Comparison of ENCODE assay signal across 26 cellular contexts in the genomic region with DNA sequence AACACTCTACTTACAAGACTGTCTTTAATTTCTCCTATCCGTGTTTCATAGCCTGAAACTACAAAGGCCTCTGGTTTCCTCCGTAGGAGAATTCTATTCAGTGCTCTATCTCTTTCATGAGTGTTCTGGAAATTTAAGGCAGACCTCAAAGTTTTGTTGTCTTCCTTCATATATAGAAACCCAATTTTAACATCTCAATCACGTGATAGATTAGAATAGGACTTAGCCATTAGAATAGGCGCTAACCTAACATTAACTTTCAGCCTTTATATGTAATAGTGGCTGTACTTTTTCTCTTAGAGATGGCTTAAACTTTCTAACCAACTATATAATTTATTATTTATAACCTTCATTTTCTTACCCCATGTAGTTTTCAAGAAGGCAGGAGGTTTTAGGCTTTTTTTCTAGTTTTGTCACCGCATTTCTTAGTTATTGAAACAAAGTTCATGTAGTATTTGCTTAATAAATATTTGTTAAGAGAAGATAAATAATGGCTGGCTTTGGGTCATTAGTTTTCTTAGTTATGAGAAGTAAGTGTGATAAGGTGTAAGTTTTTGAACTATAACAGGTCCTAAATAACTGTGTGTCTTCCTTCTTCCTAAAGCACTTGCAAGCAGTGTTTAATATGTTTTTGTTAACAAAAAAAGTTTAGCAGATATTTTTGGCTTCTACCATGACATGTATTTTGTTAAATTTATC.
DNase-seq lines count a peak whose midpoint lies in the region; ATAC-seq, FAIRE-seq and TF ChIP-seq lines count a peak whose summit lies in the region.
"Had no signal": no experiment of that assay in that cellular context is flagged by ENCODE, and none has a peak within 500 bp of the region (broad histone marks: within the 10 kb centered on the region; RNA-seq: fewer than 3 reads in every experiment).

No MANE protein-coding gene starts in this region.

- no peaks in the 10 kb centered on the region for H3K9me3 ChIP-seq in K562 (replicated peaks; ENCODE audit: control insufficient read depth, insufficient read depth, low read depth, low read length)
- no peaks in the 10 kb centered on the region for H3K9me3 ChIP-seq in liver (ENCODE audit: control insufficient read depth in 4 of 4, low read length in 3 of 4)
- H3K9me3 ChIP-seq: BE2C, BLaER1 had no signal

- no peak for TF ChIP-seq EP300 in K562 (IDR thresholded peaks at IDR 0.05; ENCODE audit: low read length)

- H3K27ac ChIP-seq in 22Rv1 = peak overlapping the region; percentile 17; the same call in 1 of the 2 replicates
- H3K27ac ChIP-seq in K562 (ENCODE audit: extremely low read depth, low read depth, low read length) = no peak overlapping the region
- no peak overlapping the region for H3K27ac ChIP-seq in liver (ENCODE audit: low read depth in 1 of 2, low read length in 2 of 2)
- H3K27ac ChIP-seq: BLaER1 had no signal

- no peak overlapping the region for H2AFZ ChIP-seq in K562 (ENCODE audit: low read depth, low read length)

- WGBS in K562 (ENCODE audit: insufficient coverage, low coverage, missing lambda C conversion rate) = 0% methylated on average over 5 of the region's 5 CpGs
- WGBS in liver = 60% methylated on average over 5 of the region's 5 CpGs

- POLR2A ChIA-PET in K562 (lab: Yijun Ruan, JAX) = no interaction called here
- POLR2A ChIA-PET in activated CD8-positive, alpha-beta T cell treated with anti-CD3 and anti-CD28 coated beads for 36 hours (lab: Charles Lee) = no interaction called here

- H3K36me3 ChIP-seq in K562 (ENCODE audit: control insufficient read depth, insufficient read depth, low read length) (no peaks in the 10 kb centered on the region), liver (ENCODE audit: control insufficient read depth in 4 of 4, insufficient read depth in 3 of 4, low read depth in 1 of 4, low read length in 3 of 4) (no peaks in the 10 kb centered on the region)
- H3K36me3 ChIP-seq: BE2C, BLaER1 had no signal

- no peaks in the 10 kb centered on the region for H3K36me3 Mint-ChIP-seq in activated CD8-positive, alpha-beta T cell treated with anti-CD3 and anti-CD28 coated beads for 36 hours (ENCODE audit: low read depth)
- H3K36me3 Mint-ChIP-seq: CD14-positive monocyte; CD4-positive, alpha-beta memory T cell; CD4-positive, CD25-positive, alpha-beta regulatory T cell; CD8-positive, alpha-beta memory T cell had no signal

- no peak for ATAC-seq in K562
- peak; percentile 38 for ATAC-seq in left lobe of liver
- no peak for ATAC-seq in activated CD8-positive, alpha-beta T cell treated with anti-CD3 and anti-CD28 coated beads for 36 hours

- no peaks in the 10 kb centered on the region for H3K27me3 Mint-ChIP-seq in activated CD8-positive, alpha-beta T cell treated with anti-CD3 and anti-CD28 coated beads for 36 hours
- H3K27me3 Mint-ChIP-seq: CD4-positive, alpha-beta memory T cell; CD4-positive, CD25-positive, alpha-beta regulatory T cell; CD8-positive, alpha-beta memory T cell had no signal

- H3K9ac ChIP-seq in K562 (ENCODE audit: insufficient read depth in 1 of 2, low read depth in 2 of 2, low read length in 2 of 2) = no peak overlapping the region
- H3K9ac ChIP-seq in liver (ENCODE audit: low read depth in 1 of 2, low read length in 2 of 2) = no peak overlapping the region
- H3K9ac ChIP-seq: BLaER1 had no signal

- H3K4me1 ChIP-seq in K562 (replicated peaks in 1 of 2; ENCODE audit: control insufficient read depth in 2 of 2, insufficient read depth in 2 of 2, low read length in 2 of 2) (no peaks in the 10 kb centered on the region), liver (ENCODE audit: control insufficient read depth in 4 of 4, insufficient read depth in 4 of 4, low read length in 3 of 4) (peaks cover 0 to 13% (median 3%) of the 10 kb centered on the region in 4 donors)
- H3K4me1 ChIP-seq: BE2C, BLaER1 had no signal

- TF ChIP-seq CTCF in 22Rv1 (IDR thresholded peaks at IDR 0.05) = no peak
- no peak for TF ChIP-seq CTCF in K562 (IDR thresholded peaks at IDR 0.05 in 2 of 3, conservative IDR thresholded peaks at IDR 0.05 in 1 of 3; ENCODE audit: insufficient read depth in 2 of 3, low read depth in 1 of 3, low read length in 3 of 3)
- no peak for TF ChIP-seq CTCF in liver (IDR thresholded peaks at IDR 0.05; ENCODE audit: low read depth, low read length, missing input control)
- no peak for TF ChIP-seq CTCF in activated CD8-positive, alpha-beta T cell treated with anti-CD3 and anti-CD28 coated beads for 36 hours (IDR thresholded peaks at IDR 0.05)

- H3K4me3 ChIP-seq in K562 (no peak overlapping the region), liver (ENCODE audit: low read depth in 1 of 3, low read length in 3 of 3) (no peak overlapping the region)
- H3K4me3 ChIP-seq: BLaER1 had no signal

- in situ Hi-C loops in K562 (cut with MboI) = no loop called here

- FAIRE-seq in K562 (lab: Jason Lieb, UNC) = no peak
- FAIRE-seq: A204.1, G401.6, GM12891, GM19239 had no signal

- intact Hi-C loops in K562 (cut with micrococcal nuclease) = no loop called here
- intact Hi-C loops in activated CD8-positive, alpha-beta T cell treated with anti-CD3 and anti-CD28 coated beads for 36 hours (cut with micrococcal nuclease) = no loop called here

- TF ChIP-seq RAD21 in K562 (CRISPR knock-in tag; conservative IDR thresholded peaks at IDR 0.05 in 1 of 2, IDR thresholded peaks at IDR 0.05 in 1 of 2) (no peak), liver (IDR thresholded peaks at IDR 0.05) (no peak)

- no peaks in the 10 kb centered on the region for H4K20me1 ChIP-seq in K562 (replicated peaks; ENCODE audit: control insufficient read depth, insufficient read depth, low read length)
- H4K20me1 ChIP-seq: BLaER1 had no signal

- no peak overlapping the region for H3K4me3 Mint-ChIP-seq in activated CD8-positive, alpha-beta T cell treated with anti-CD3 and anti-CD28 coated beads for 36 hours
- H3K4me3 Mint-ChIP-seq: CD14-positive monocyte; CD4-positive, alpha-beta memory T cell; CD4-positive, CD25-positive, alpha-beta regulatory T cell; CD8-positive, alpha-beta memory T cell had no signal

- DNase-seq in K562 (ENCODE audit: extremely low read depth in 1 of 4, low spot score in 3 of 4) (no peak), left lobe of liver (ENCODE audit: low spot score) (no peak), globus pallidus (ENCODE audit: low spot score) (no peak), SKM-1 treated with dmso at 0.1 percent for 144 hours (lab: John Stamatoyannopoulos, UW; ENCODE audit: unreplicated experiment) (no peak), DMS153 treated with DMSO at 0.1 percent for 48 hours (lab: John Stamatoyannopoulos, UW; ENCODE audit: unreplicated experiment) (no peak)
- DNase-seq in activated CD8-positive, alpha-beta T cell treated with anti-CD3 and anti-CD28 coated beads for 36 hours = no peak
- DNase-seq: 8988T; ACHN; BE2C; C1 segment of cervical spinal cord; CD4-positive, alpha-beta memory T cell; CD4-positive, CD25-positive, alpha-beta regulatory T cell; CD8-positive, alpha-beta memory T cell; COR-L47; DMS 273 treated with DMSO at 0.1 percent for 48 hours; DMS153; DMS79 treated with DMSO at 0.1 percent for 48 hours; GF-D8 had no signal

- BruUV-seq in K562 (replicated peaks; lab: Mats Ljungman, UMichigan) = no TSS peak

- no peak overlapping the region for H3K27ac Mint-ChIP-seq in activated CD8-positive, alpha-beta T cell treated with anti-CD3 and anti-CD28 coated beads for 36 hours
- H3K27ac Mint-ChIP-seq: CD14-positive monocyte; CD4-positive, alpha-beta memory T cell; CD8-positive, alpha-beta memory T cell had no signal

- peaks cover 2% of the 10 kb centered on the region for H3K9me3 Mint-ChIP-seq in activated CD8-positive, alpha-beta T cell treated with anti-CD3 and anti-CD28 coated beads for 36 hours

- H3K27me3 ChIP-seq in K562 (ENCODE audit: control insufficient read depth in 2 of 2, insufficient read depth in 2 of 2, low read length in 2 of 2) = no peaks in the 10 kb centered on the region
- H3K27me3 ChIP-seq in liver (ENCODE audit: control insufficient read depth in 4 of 4, insufficient read depth in 4 of 4, low read length in 3 of 4) = no peaks in the 10 kb centered on the region
- H3K27me3 ChIP-seq: BE2C, BLaER1 had no signal

- no peaks in the 10 kb centered on the region for H3K4me1 Mint-ChIP-seq in activated CD8-positive, alpha-beta T cell treated with anti-CD3 and anti-CD28 coated beads for 36 hours (ENCODE audit: low read depth)
- H3K4me1 Mint-ChIP-seq: CD14-positive monocyte; CD4-positive, alpha-beta memory T cell; CD4-positive, CD25-positive, alpha-beta regulatory T cell; CD8-positive, alpha-beta memory T cell had no signal

- no peaks in the 10 kb centered on the region for H3K79me2 ChIP-seq in K562 (ENCODE audit: control insufficient read depth, insufficient read depth, low read length)

- H3K4me2 ChIP-seq in K562 (ENCODE audit: insufficient read depth, low read length) = no peak overlapping the region
- H3K4me2 ChIP-seq: BLaER1 had no signal

- CTCF ChIA-PET in K562 (lab: Yijun Ruan, JAX; ENCODE audit: low intra/inter-chr PET ratio) = no interaction called here
- CTCF ChIA-PET in activated CD8-positive, alpha-beta T cell treated with anti-CD3 and anti-CD28 coated beads for 36 hours (lab: Charles Lee) = no interaction called here

- no peak for TF ChIP-seq POLR2A in K562 (conservative IDR thresholded peaks at IDR 0.05)

- H3K9me1 ChIP-seq in K562 (ENCODE audit: control insufficient read depth, insufficient read depth, low read length) = no peaks in the 10 kb centered on the region

TF ChIP-seq in liver, 16 proteins besides CTCF, POLR2A, EP300 and RAD21 (continues in another document):
- TF ChIP-seq YY1 (IDR thresholded peaks at IDR 0.05) (peak; percentile 13), GABPA (IDR thresholded peaks at IDR 0.05 in 1 of 2, conservative IDR thresholded peaks at IDR 0.05 in 1 of 2) (no peak)
